ENCODE assay signal across 11 cellular contexts in the genomic region with DNA sequence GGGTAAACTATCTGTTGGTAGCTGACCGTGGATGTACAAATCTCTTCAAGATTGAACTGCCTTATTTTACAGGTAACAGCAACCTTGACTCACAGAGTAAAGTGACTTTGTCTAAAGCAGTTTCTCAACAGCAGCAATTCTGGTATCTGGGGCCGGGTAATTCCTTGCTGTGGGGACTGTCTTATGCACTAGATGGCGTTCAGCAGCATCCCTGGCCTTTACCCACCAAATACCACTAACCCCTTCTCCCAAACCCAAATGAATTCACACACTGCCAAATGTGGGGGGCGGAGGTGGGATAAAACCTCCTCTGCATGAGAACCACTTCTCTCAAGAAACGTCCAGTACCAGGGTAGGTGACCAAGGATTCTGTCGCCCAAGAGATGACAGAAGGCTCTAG. TPM values are rescaled to one million over a fixed set of nuclear protein-coding genes. Genes with fewer than 3 reads are reported as not detected.
DNase-seq lines count a peak whose midpoint lies in the region; TF ChIP-seq lines count a peak whose summit lies in the region.
"Had no signal": no experiment of that assay in that cellular context is flagged by ENCODE, and none has a peak within 500 bp of the region (broad histone marks: within the 10 kb centered on the region; RNA-seq: fewer than 3 reads in every experiment).

No MANE protein-coding gene starts in this region.

- no peak overlapping the region for H3K9ac ChIP-seq in mammary epithelial cell (ENCODE audit: insufficient read depth, low read length)

- H3K4me1 Mint-ChIP-seq in chondrocyte (ENCODE audit: low read depth) = peaks cover 21% of the 10 kb centered on the region
- H3K4me1 Mint-ChIP-seq in CD4-positive, alpha-beta memory T cell = peaks cover 13 to 34% (median 23%) of the 10 kb centered on the region in 4 donors

- H3K27me3 Mint-ChIP-seq in chondrocyte (ENCODE audit: low read depth) = no peaks in the 10 kb centered on the region
- peaks cover 0 to 2% of the 10 kb centered on the region in 2 donors for H3K27me3 Mint-ChIP-seq in CD4-positive, alpha-beta memory T cell

- H3K9me3 ChIP-seq in mammary epithelial cell (replicated peaks; ENCODE audit: insufficient read depth, low read length) (no peaks in the 10 kb centered on the region), breast epithelium (no peaks in the 10 kb centered on the region)
- H3K9me3 ChIP-seq in CD4-positive, alpha-beta memory T cell (ENCODE audit: control insufficient read depth in 1 of 2, low read length in 2 of 2) = no peaks in the 10 kb centered on the region

- no peaks in the 10 kb centered on the region for H3K36me3 ChIP-seq in mammary epithelial cell (ENCODE audit: insufficient read depth, low read length)
- no peaks in the 10 kb centered on the region for H3K36me3 ChIP-seq in breast epithelium
- no peaks in the 10 kb centered on the region for H3K36me3 ChIP-seq in CD4-positive, alpha-beta memory T cell (ENCODE audit: insufficient read depth, low read length)

- in situ Hi-C loops in mammary epithelial cell (cut with MboI; ENCODE audit: low sequenced_read_pairs in 2 of 2) = no loop called here

- dilution Hi-C loops in mammary epithelial cell (cut with HindIII; ENCODE audit: low sequenced_read_pairs) = no loop called here

- no peak overlapping the region for H3K27ac ChIP-seq in mammary epithelial cell (ENCODE audit: insufficient read depth, low read depth, low read length)
- no peak overlapping the region for H3K27ac ChIP-seq in breast epithelium
- H3K27ac ChIP-seq in CD4-positive, alpha-beta memory T cell (ENCODE audit: low read depth, low read length) = no peak overlapping the region
- H3K27ac ChIP-seq: C4-2B, coronary artery had no signal

- intact Hi-C loops in mammary epithelial cell (cut with micrococcal nuclease) = no loop called here
- intact Hi-C loops in breast epithelium (cut with DNase I; ENCODE audit: low total_unique reads) = no loop called here
- intact Hi-C loops in CD4-positive, alpha-beta memory T cell (cut with micrococcal nuclease) = loop anchor here (5.0 kb wide), 1 partner anchor 540 kb away; a partner anchor contains a TSS

- H3K4me2 ChIP-seq in mammary epithelial cell (ENCODE audit: insufficient read depth, low read depth, low read length) = no peak overlapping the region

- H3K4me1 ChIP-seq in mammary epithelial cell (ENCODE audit: insufficient read depth, low read length) (peaks cover 13% of the 10 kb centered on the region), breast epithelium (no peaks in the 10 kb centered on the region)
- peaks cover 23% of the 10 kb centered on the region for H3K4me1 ChIP-seq in CD4-positive, alpha-beta memory T cell (ENCODE audit: insufficient read depth, low read length)

- H3K27me3 ChIP-seq in mammary epithelial cell (ENCODE audit: insufficient read depth, low read length) (no peaks in the 10 kb centered on the region), breast epithelium (no peaks in the 10 kb centered on the region)
- H3K27me3 ChIP-seq in CD4-positive, alpha-beta memory T cell (ENCODE audit: insufficient read depth, low read length) = no peaks in the 10 kb centered on the region

- DNase-seq in mammary epithelial cell = no peak
- DNase-seq in breast epithelium (ENCODE audit: low spot score in 2 of 2) = no peak
- DNase-seq in NCI-H82 (lab: John Stamatoyannopoulos, UW) = peak; percentile 52
- DNase-seq in chondrocyte (ENCODE audit: low spot score) = peak; percentile 19
- DNase-seq in retinal pigment epithelial cell (ENCODE audit: low read depth) = no peak
- no peak for DNase-seq in NCI-H748 (lab: John Stamatoyannopoulos, UW; ENCODE audit: unreplicated experiment)
- no peak for DNase-seq in NK-92 (lab: John Stamatoyannopoulos, UW; ENCODE audit: unreplicated experiment)
- DNase-seq in CD4-positive, alpha-beta memory T cell = no peak

- H4K20me1 ChIP-seq in mammary epithelial cell (ENCODE audit: insufficient read depth, low read length) = no peaks in the 10 kb centered on the region

- TF ChIP-seq POLR2A in breast epithelium (IDR thresholded peaks at IDR 0.05) = no peak

- POLR2A ChIA-PET in CD4-positive, alpha-beta memory T cell (lab: Charles Lee; ENCODE audit: partially characterized antibody) = no interaction called here

- H3K9me3 Mint-ChIP-seq in chondrocyte (ENCODE audit: low read depth) = no peaks in the 10 kb centered on the region
- H3K9me3 Mint-ChIP-seq in CD4-positive, alpha-beta memory T cell = peaks cover 0 to 1% (median 0%) of the 10 kb centered on the region in 8 donors
- H3K9me3 Mint-ChIP-seq: activated T-helper 1 cell treated with anti-CD3 and anti-CD28 coated beads, Interleukin-12 subunit alpha, Interleukin-12 subunit beta, Interleukin-2, Interleukin-4 antibody, amounts not matched to agents 30 ng/mL and 10 ng/mL and 1 ng/mL, durations not matched to agents 14 hours and 24 hours and 36 hours had no signal

- CTCF ChIA-PET in mammary epithelial cell (lab: Charles Lee; ENCODE audit: low non-redundant PET) = no interaction called here
- CTCF ChIA-PET in CD4-positive, alpha-beta memory T cell (lab: Charles Lee; ENCODE audit: partially characterized antibody) = interaction anchor here (2.8 kb wide), 1 partner anchor 13 kb away, joined by 9 read pairs; no protein-coding TSS in a partner anchor

- H2AFZ ChIP-seq in mammary epithelial cell (ENCODE audit: low read depth, low read length) = no peak overlapping the region

- H3K4me3 ChIP-seq in mammary epithelial cell (replicated peaks in 1 of 3; ENCODE audit: insufficient read depth in 1 of 3, low read depth in 2 of 3, low read length in 3 of 3) = no peak overlapping the region
- H3K4me3 ChIP-seq in breast epithelium = no peak overlapping the region
- no peak overlapping the region for H3K4me3 ChIP-seq in retinal pigment epithelial cell (ENCODE audit: low read length)
- H3K4me3 ChIP-seq in CD4-positive, alpha-beta memory T cell (ENCODE audit: low read length in 2 of 2) = no peak overlapping the region
- H3K4me3 ChIP-seq: coronary artery had no signal

- no peak overlapping the region for H3K4me3 Mint-ChIP-seq in chondrocyte (ENCODE audit: unreplicated experiment)
- H3K4me3 Mint-ChIP-seq in CD4-positive, alpha-beta memory T cell = no peak overlapping the region
- H3K4me3 Mint-ChIP-seq: activated T-helper 1 cell treated with anti-CD3 and anti-CD28 coated beads, Interleukin-12 subunit alpha, Interleukin-12 subunit beta, Interleukin-2, Interleukin-4 antibody, amounts not matched to agents 30 ng/mL and 10 ng/mL and 1 ng/mL, durations not matched to agents 14 hours and 24 hours and 36 hours had no signal

- BruUV-seq in mammary epithelial cell (replicated peaks; lab: Mats Ljungman, UMichigan) = no TSS peak

- WGBS in mammary epithelial cell (ENCODE audit: low coverage, missing lambda C conversion rate) = 69% methylated on average over 6 of the region's 6 CpGs

- H3K36me3 Mint-ChIP-seq in chondrocyte (ENCODE audit: low read depth) = no peaks in the 10 kb centered on the region
- H3K36me3 Mint-ChIP-seq in CD4-positive, alpha-beta memory T cell = peaks cover 0 to 8% of the 10 kb centered on the region in 2 donors

- TF ChIP-seq CTCF in mammary epithelial cell (conservative IDR thresholded peaks at IDR 0.05 in 1 of 2, IDR thresholded peaks at IDR 0.05 in 1 of 2; ENCODE audit: extremely low read depth in 1 of 2, insufficient read depth in 1 of 2, low read depth in 1 of 2, low read length in 2 of 2) = peak; percentile 7 to 20
- TF ChIP-seq CTCF in breast epithelium (IDR thresholded peaks at IDR 0.05) = no peak
- TF ChIP-seq CTCF in chondrocyte (IDR thresholded peaks at IDR 0.05) = peak; percentile 61
- TF ChIP-seq CTCF in retinal pigment epithelial cell (conservative IDR thresholded peaks at IDR 0.05; ENCODE audit: low read depth, low read length) = peak; percentile 6

- peaks cover 33% of the 10 kb centered on the region for H3K79me2 ChIP-seq in mammary epithelial cell (ENCODE audit: insufficient read depth, low read length)

- H3K27ac Mint-ChIP-seq in chondrocyte (ENCODE audit: unreplicated experiment) = no peak overlapping the region
- H3K27ac Mint-ChIP-seq in CD4-positive, alpha-beta memory T cell = no peak overlapping the region
- H3K27ac Mint-ChIP-seq: activated T-helper 1 cell treated with anti-CD3 and anti-CD28 coated beads, Interleukin-12 subunit alpha, Interleukin-12 subunit beta, Interleukin-2, Interleukin-4 antibody, amounts not matched to agents 30 ng/mL and 10 ng/mL and 1 ng/mL, durations not matched to agents 14 hours and 24 hours and 36 hours had no signal

RNA-seq across cellular contexts. Expression of a gene that starts 1.7 kb away (rescaled TPM):
- 10 to 100 TPM; 15.7 to 60.6 TPM for total RNA-seq in mammary epithelial cell
- 27.4 TPM for polyA plus RNA-seq in mammary epithelial cell
- polyA minus RNA-seq in mammary epithelial cell = 34.9 TPM
- total RNA-seq in breast epithelium = 10 to 100 TPM in 2 of 3 donors, 1 to 10 TPM in 1; 8.5 to 19.0 (median 14.8) TPM
- total RNA-seq in chondrocyte = 21.6 to 24.6 TPM (median 22.4 TPM) in 3 replicates
- 10 to 100 TPM; 28.4 to 32.1 TPM for total RNA-seq in CD4-positive, alpha-beta memory T cell
- 1 to 10 TPM in 1 of 2 donors, not detected in 1; 2.7 TPM for polyA plus RNA-seq in CD4-positive, alpha-beta memory T cell

Comparison
In these comparisons a context has a peak if more than half of its experiments do, and no peak if none do; other contexts are left out.
1. CTCF ChIP-seq: peak in mammary epithelial cell (2 of 2), chondrocyte (single experiment) and retinal pigment epithelial cell (single experiment); none in breast epithelium (0 of 3).
2. DNase-seq: peak in NCI-H82 (single experiment) and chondrocyte (single experiment); none in mammary epithelial cell (single experiment), breast epithelium (0 of 2), retinal pigment epithelial cell (single experiment), NCI-H748 (single experiment), NK-92 (single experiment) and CD4-positive, alpha-beta memory T cell (0 of 5).